ENCODE assay signal across 9 cellular contexts in the genomic region with DNA sequence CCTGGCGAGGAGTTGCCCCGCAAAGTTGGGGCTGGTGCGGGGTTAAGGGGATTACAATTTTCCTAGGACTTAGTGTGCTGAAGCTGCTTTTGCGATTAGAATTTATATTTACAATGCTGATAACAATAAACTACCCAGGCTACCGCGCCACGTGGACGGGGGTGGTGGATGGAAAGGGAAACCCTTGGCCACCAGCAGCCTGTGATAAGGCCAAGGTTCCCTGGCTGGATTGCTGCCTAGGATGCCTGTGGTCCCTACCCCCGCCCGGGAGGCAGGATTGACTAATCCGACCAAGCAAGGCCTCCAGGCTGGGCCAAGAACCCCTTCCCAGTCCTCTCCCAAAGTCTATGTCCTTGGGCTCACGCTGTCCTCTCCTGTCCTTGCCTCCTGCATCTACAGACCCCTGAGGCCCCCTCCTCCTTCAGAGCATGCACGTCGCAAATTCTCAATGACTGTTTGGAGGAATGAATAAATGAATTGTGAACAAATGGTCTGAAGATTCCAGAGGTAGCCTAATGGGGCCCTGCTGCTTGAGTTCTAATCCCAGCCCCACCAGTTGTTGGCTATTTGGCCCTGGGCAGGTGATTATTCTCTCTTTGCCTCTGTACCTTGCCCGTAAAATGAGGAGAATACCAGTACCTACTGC. TPM values are rescaled to one million over a fixed set of nuclear protein-coding genes. Genes with fewer than 3 reads are reported as not detected.
DNase-seq lines count a peak whose midpoint lies in the region; ATAC-seq and TF ChIP-seq lines count a peak whose summit lies in the region.
"Had no signal": no experiment of that assay in that cellular context is flagged by ENCODE, and none has a peak within 500 bp of the region (broad histone marks: within the 10 kb centered on the region; RNA-seq: fewer than 3 reads in every experiment).

No MANE protein-coding gene starts in this region.

- no peak for TF ChIP-seq EP300 in esophagus muscularis mucosa (IDR thresholded peaks at IDR 0.05)

- no peak for ATAC-seq in GM21576 (IDR thresholded peaks at IDR 0.05; ENCODE audit: unreplicated experiment)
- ATAC-seq in HG02981 (IDR thresholded peaks at IDR 0.05; ENCODE audit: unreplicated experiment): no peak
- ATAC-seq: activated T-cell treated with anti-CD3 and anti-CD28 coated beads, Interleukin-2, amount 50 U/mL, for 72 hours had no signal

- intact Hi-C loops in esophagus muscularis mucosa (cut with DNase I) (loop anchor here (5.0 kb wide), 1 partner anchor 78 kb away; no protein-coding TSS in a partner anchor), uterus (cut with DNase I; ENCODE audit: low total_unique reads) (no loop called here)

- WGBS in esophagus muscularis mucosa: 26% methylated on average over 11 of the region's 15 CpGs

- peak overlapping the region; percentile 83 to 88 (median 86) for H3K27ac ChIP-seq in esophagus muscularis mucosa (replicated peaks in 1 of 4)
- no peak overlapping the region for H3K27ac ChIP-seq in muscle layer of duodenum (ENCODE audit: low read length)
- H3K27ac ChIP-seq in uterus: peak overlapping the region; percentile 77 to 85

- H3K4me1 ChIP-seq in esophagus muscularis mucosa: peaks cover 17 to 26% (median 24%) of the 10 kb centered on the region in 4 donors
- H3K4me1 ChIP-seq in muscle layer of duodenum (ENCODE audit: control insufficient read depth in 1 of 2, insufficient read depth in 2 of 2, low read length in 2 of 2): peaks cover 5 to 11% of the 10 kb centered on the region in 2 donors
- H3K4me1 ChIP-seq in uterus: peaks cover 0 to 7% of the 10 kb centered on the region in 2 donors

- H3K36me3 ChIP-seq in esophagus muscularis mucosa (no peaks in the 10 kb centered on the region), muscle layer of duodenum (ENCODE audit: control insufficient read depth in 1 of 2, insufficient read depth in 2 of 2, low read length in 2 of 2) (no peaks in the 10 kb centered on the region), uterus (no peaks in the 10 kb centered on the region)

- TF ChIP-seq CTCF in esophagus muscularis mucosa (IDR thresholded peaks at IDR 0.05): no peak
- no peak for TF ChIP-seq CTCF in uterus (IDR thresholded peaks at IDR 0.05)

- DNase-seq in DMS 273 (lab: John Stamatoyannopoulos, UW; ENCODE audit: unreplicated experiment) (peak; percentile 48), DMS 273 treated with DMSO at 0.1 percent for 48 hours (lab: John Stamatoyannopoulos, UW) (no peak), esophagus muscularis mucosa (ENCODE audit: extremely low spot score) (no peak), uterus (peak; percentile 74 to 77), KG1 (lab: John Stamatoyannopoulos, UW) (no peak)
- DNase-seq: activated T-cell treated with anti-CD3 and anti-CD28 coated beads, Interleukin-2, amount 50 U/mL, for 72 hours had no signal

- TF ChIP-seq POLR2A in esophagus muscularis mucosa (IDR thresholded peaks at IDR 0.05; ENCODE audit: low read depth) (no peak), uterus (IDR thresholded peaks at IDR 0.05) (no peak)

- H3K9me3 ChIP-seq in esophagus muscularis mucosa: no peaks in the 10 kb centered on the region
- no peaks in the 10 kb centered on the region for H3K9me3 ChIP-seq in muscle layer of duodenum (ENCODE audit: control insufficient read depth in 1 of 2, low read length in 2 of 2)
- no peaks in the 10 kb centered on the region for H3K9me3 ChIP-seq in uterus

- H3K27me3 ChIP-seq in esophagus muscularis mucosa (no peaks in the 10 kb centered on the region), muscle layer of duodenum (ENCODE audit: low read depth, low read length) (no peaks in the 10 kb centered on the region), uterus (no peaks in the 10 kb centered on the region)

- H3K4me3 ChIP-seq in esophagus muscularis mucosa (peak overlapping the region; percentile 60 to 69 (median 64)), muscle layer of duodenum (ENCODE audit: low read depth in 1 of 2, low read length in 2 of 2) (peak overlapping the region; percentile 37 to 65), uterus (peak overlapping the region; percentile 48 to 50)

RNA-seq across cellular contexts. Expression of a gene that starts 7.6 kb away (rescaled TPM):
- total RNA-seq in esophagus muscularis mucosa: 10 to 100 TPM; 13.8 to 20.3 (median 18.3) TPM
- 10 to 100 TPM; 21.8 to 57.1 (median 30.3) TPM for total RNA-seq in uterus

Comparison
In these comparisons a context has a peak if more than half of its experiments do, and no peak if none do; other contexts are left out.
1. DNase-seq: peak in DMS 273 (single experiment) and uterus (2 of 2); none in DMS 273 treated with DMSO at 0.1 percent for 48 hours (single experiment), esophagus muscularis mucosa (single experiment) and KG1 (single experiment).
2. Peak in every context shown above with its lines, with median percentiles within 50 percentile points of each other: H3K4me3 ChIP-seq.